28 cellular contexts compared by ENCODE assay signal in genomic region chr15:73048624-73049295, GRCh38.
"Had no signal": no experiment of that assay in that cellular context is flagged by ENCODE, and none has a peak within 500 bp of the region (broad histone marks: within the 10 kb centered on the region; RNA-seq: fewer than 3 reads in every experiment).

No MANE protein-coding gene starts in this region.

- H2AFZ ChIP-seq: neural progenitor cell, parathyroid adenoma had no signal

- H3K79me2 ChIP-seq: parathyroid adenoma had no signal

- H3K9me3 ChIP-seq: gastrocnemius medialis, psoas muscle, sigmoid colon, thoracic aorta, upper lobe of left lung, vagina had no signal

- H3K4me3 ChIP-seq: gastrocnemius medialis, neural progenitor cell, sigmoid colon, thoracic aorta, upper lobe of left lung, vagina had no signal

- DNase-seq: activated CD4-positive, alpha-beta memory T cell treated with anti-CD3 and anti-CD28 coated beads, Interleukin-2, amount 10 ng/mL, durations not matched to agents 7 days and 5 days; activated CD4-positive, alpha-beta T cell treated with anti-CD3 and anti-CD28 coated beads, Interleukin-2, amount 10 ng/mL, durations not matched to agents 24 days and 14 days; activated CD4-positive, CD25-positive, alpha-beta regulatory T cell treated with anti-CD3 and anti-CD28 coated beads, Interleukin-2, amount 50 U/mL, for 72 hours; activated CD8-positive, alpha-beta memory T cell treated with anti-CD3 and anti-CD28 coated beads, Interleukin-2, amount 50 U/mL, for 48 hours; activated T-cell treated with anti-CD3 and anti-CD28 coated beads, Interleukin-2, amount 50 U/mL, for 4 hours; dermis blood vessel endothelial cell; effector CD4-positive, alpha-beta T cell; gastrocnemius medialis; glutamatergic neuron; left ventricle myocardium superior; naive thymus-derived CD8-positive, alpha-beta T cell; occipital lobe; psoas muscle; sigmoid colon; small intestine; stimulated activated CD4-positive, alpha-beta T cell treated with anti-CD3 and anti-CD28 coated beads, Interleukin-4, amount 100 ng/mL, for 24 hours had no signal

- H3K36me3 ChIP-seq: gastrocnemius medialis, neural progenitor cell, sigmoid colon, thoracic aorta, upper lobe of left lung, vagina had no signal

- H3K9ac ChIP-seq: neural progenitor cell, parathyroid adenoma had no signal

- ATAC-seq: activated T-cell treated with anti-CD3 and anti-CD28 coated beads, Interleukin-2, amount 50 U/mL, for 4 hours; gastrocnemius medialis; left ventricle myocardium superior; naive thymus-derived CD8-positive, alpha-beta T cell; psoas muscle; stimulated activated effector memory CD8-positive, alpha-beta T cell treated with anti-CD3 and anti-CD28 coated beads, Interleukin-12 subunit alpha, Interleukin-12 subunit beta, amount 100 ng/mL, for 72 hours had no signal

- H3K27me3 ChIP-seq: gastrocnemius medialis, neural progenitor cell, sigmoid colon, vagina had no signal

- H3K27ac ChIP-seq: neural progenitor cell, parathyroid adenoma, sigmoid colon, thoracic aorta, upper lobe of left lung, vagina had no signal

- H3K27ac Mint-ChIP-seq: activated CD4-positive, alpha-beta memory T cell treated with anti-CD3 and anti-CD28 coated beads, Interleukin-2, amount 10 ng/mL, durations not matched to agents 7 days and 5 days; activated CD4-positive, alpha-beta T cell treated with anti-CD3 and anti-CD28 coated beads, Interleukin-2, amount 10 ng/mL, durations not matched to agents 24 days and 14 days; activated naive CD8-positive, alpha-beta T cell; activated T-helper 2 cell treated with anti-CD3 and anti-CD28 coated beads, Interferon-gamma antibody, Interleukin-2, Interleukin-4, amounts not matched to agents 10 μg/mL and 5 μg/mL and 100 μg/mL, durations not matched to agents 14 hours and 24 hours and 36 hours; neural progenitor cell; stimulated activated effector memory CD8-positive, alpha-beta T cell treated with anti-CD3 and anti-CD28 coated beads, Interleukin-12 subunit alpha, Interleukin-12 subunit beta, amount 100 ng/mL, for 72 hours; stimulated activated naive CD8-positive, alpha-beta T cell treated with anti-CD3 and anti-CD28 coated beads, Interleukin-15, Interleukin-2, amounts not matched to agents 100 ng/mL and 50 ng/mL, for 24 hours had no signal

- H3K4me3 Mint-ChIP-seq: activated CD4-positive, alpha-beta memory T cell treated with anti-CD3 and anti-CD28 coated beads, Interleukin-2, amount 10 ng/mL, durations not matched to agents 7 days and 5 days; activated CD4-positive, alpha-beta T cell treated with anti-CD3 and anti-CD28 coated beads, Interleukin-2, amount 10 ng/mL, durations not matched to agents 24 days and 14 days; activated naive CD8-positive, alpha-beta T cell; activated T-cell treated with anti-CD3 and anti-CD28 coated beads, Interleukin-2, amount 50 U/mL, for 4 hours; naive thymus-derived CD8-positive, alpha-beta T cell; neural progenitor cell; stimulated activated effector memory CD8-positive, alpha-beta T cell treated with anti-CD3 and anti-CD28 coated beads, Interleukin-12 subunit alpha, Interleukin-12 subunit beta, amount 100 ng/mL, for 72 hours; stimulated activated naive CD8-positive, alpha-beta T cell treated with anti-CD3 and anti-CD28 coated beads, Interleukin-15, Interleukin-2, amounts not matched to agents 100 ng/mL and 50 ng/mL, for 24 hours had no signal

- H3K36me3 Mint-ChIP-seq: activated naive CD8-positive, alpha-beta T cell; naive thymus-derived CD8-positive, alpha-beta T cell; neural progenitor cell; stimulated activated effector memory CD8-positive, alpha-beta T cell treated with anti-CD3 and anti-CD28 coated beads, Interleukin-12 subunit alpha, Interleukin-12 subunit beta, amount 100 ng/mL, for 72 hours had no signal

- H3K9me3 Mint-ChIP-seq: activated CD4-positive, alpha-beta memory T cell treated with anti-CD3 and anti-CD28 coated beads, Interleukin-2, amount 10 ng/mL, durations not matched to agents 7 days and 5 days; activated CD4-positive, alpha-beta T cell treated with anti-CD3 and anti-CD28 coated beads, Interleukin-2, amount 10 ng/mL, durations not matched to agents 24 days and 14 days; activated T-cell treated with anti-CD3 and anti-CD28 coated beads, Interleukin-2, amount 50 U/mL, for 4 hours; activated T-helper 2 cell treated with anti-CD3 and anti-CD28 coated beads, Interferon-gamma antibody, Interleukin-2, Interleukin-4, amounts not matched to agents 10 μg/mL and 5 μg/mL and 100 μg/mL, durations not matched to agents 14 hours and 24 hours and 36 hours; neural progenitor cell; stimulated activated effector memory CD8-positive, alpha-beta T cell treated with anti-CD3 and anti-CD28 coated beads, Interleukin-12 subunit alpha, Interleukin-12 subunit beta, amount 100 ng/mL, for 72 hours; stimulated activated naive CD8-positive, alpha-beta T cell treated with anti-CD3 and anti-CD28 coated beads, Interleukin-15, Interleukin-2, amounts not matched to agents 100 ng/mL and 50 ng/mL, for 24 hours had no signal

- FAIRE-seq: colon, endometrium, islet of Langerhans, small intestine had no signal
